1 cellular context compared by ENCODE assay signal in the genomic region with DNA sequence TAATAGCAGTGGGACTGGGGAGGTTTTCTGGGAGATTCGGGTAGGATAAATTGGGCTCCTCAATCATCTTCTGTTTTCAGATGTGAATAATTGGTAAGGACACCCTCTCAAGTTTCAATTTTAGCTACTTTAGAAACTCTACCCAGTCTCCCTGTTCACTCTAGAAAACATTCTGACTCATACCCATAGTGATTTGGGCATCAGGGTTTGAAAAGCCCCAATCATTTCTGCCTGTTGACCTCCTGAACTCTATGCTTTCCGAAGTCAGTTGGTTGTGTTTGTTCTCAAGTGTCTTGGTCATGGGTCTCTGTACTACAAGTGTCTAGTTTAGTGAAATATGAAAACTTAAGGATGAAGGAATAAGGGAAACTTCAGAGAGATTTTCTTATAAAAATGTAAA.
TF ChIP-seq lines count a peak whose summit lies in the region.

No MANE protein-coding gene starts in this region.

TF ChIP-seq in GM12878, 131 proteins besides CTCF, POLR2A, EP300 and RAD21 (continued from another document):
- TF ChIP-seq, protein P1, sequence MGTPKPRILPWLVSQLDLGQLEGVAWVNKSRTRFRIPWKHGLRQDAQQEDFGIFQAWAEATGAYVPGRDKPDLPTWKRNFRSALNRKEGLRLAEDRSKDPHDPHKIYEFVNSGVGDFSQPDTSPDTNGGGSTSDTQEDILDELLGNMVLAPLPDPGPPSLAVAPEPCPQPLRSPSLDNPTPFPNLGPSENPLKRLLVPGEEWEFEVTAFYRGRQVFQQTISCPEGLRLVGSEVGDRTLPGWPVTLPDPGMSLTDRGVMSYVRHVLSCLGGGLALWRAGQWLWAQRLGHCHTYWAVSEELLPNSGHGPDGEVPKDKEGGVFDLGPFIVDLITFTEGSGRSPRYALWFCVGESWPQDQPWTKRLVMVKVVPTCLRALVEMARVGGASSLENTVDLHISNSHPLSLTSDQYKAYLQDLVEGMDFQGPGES (IDR thresholded peaks at IDR 0.05), result no peak
- TF ChIP-seq RFX5 (IDR thresholded peaks at IDR 0.05; ENCODE audit: low read depth, low read length) (no peak), SRF (IDR thresholded peaks at IDR 0.05; ENCODE audit: low read depth in 2 of 2, low read length in 2 of 2) (no peak), ZNF24 (IDR thresholded peaks at IDR 0.05) (0 out of 2 replicates have a peak, but pooled peaks have one; percentile 53), MTA2 (IDR thresholded peaks at IDR 0.05; ENCODE audit: low read depth) (peak; percentile 67)
- TF ChIP-seq, protein P2, sequence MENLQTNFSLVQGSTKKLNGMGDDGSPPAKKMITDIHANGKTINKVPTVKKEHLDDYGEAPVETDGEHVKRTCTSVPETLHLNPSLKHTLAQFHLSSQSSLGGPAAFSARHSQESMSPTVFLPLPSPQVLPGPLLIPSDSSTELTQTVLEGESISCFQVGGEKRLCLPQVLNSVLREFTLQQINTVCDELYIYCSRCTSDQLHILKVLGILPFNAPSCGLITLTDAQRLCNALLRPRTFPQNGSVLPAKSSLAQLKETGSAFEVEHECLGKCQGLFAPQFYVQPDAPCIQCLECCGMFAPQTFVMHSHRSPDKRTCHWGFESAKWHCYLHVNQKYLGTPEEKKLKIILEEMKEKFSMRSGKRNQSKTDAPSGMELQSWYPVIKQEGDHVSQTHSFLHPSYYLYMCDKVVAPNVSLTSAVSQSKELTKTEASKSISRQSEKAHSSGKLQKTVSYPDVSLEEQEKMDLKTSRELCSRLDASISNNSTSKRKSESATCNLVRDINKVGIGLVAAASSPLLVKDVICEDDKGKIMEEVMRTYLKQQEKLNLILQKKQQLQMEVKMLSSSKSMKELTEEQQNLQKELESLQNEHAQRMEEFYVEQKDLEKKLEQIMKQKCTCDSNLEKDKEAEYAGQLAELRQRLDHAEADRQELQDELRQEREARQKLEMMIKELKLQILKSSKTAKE (IDR thresholded peaks at IDR 0.05; ENCODE audit: low read depth, poor library complexity, severe bottlenecking), result no peak
TF ChIP-seq in GM12878: peak in this region for 7.
